In genomic region chr11:66324626-66325025, GRCh38 we compare ENCODE assay signal across 1 cellular context.
TF ChIP-seq lines count a peak whose summit lies in the region.

No MANE protein-coding gene starts in this region.

TF ChIP-seq in H1, 55 proteins besides CTCF, POLR2A, EP300 and RAD21:
- TF ChIP-seq MAFK (IDR thresholded peaks at IDR 0.05; ENCODE audit: low read depth, low read length) (no peak), ASH2L (IDR thresholded peaks at IDR 0.05; ENCODE audit: low read length) (peak; percentile 37), RFX5 (IDR thresholded peaks at IDR 0.05; ENCODE audit: borderline replicate concordance, low read depth, low read length) (no peak), SP1 (IDR thresholded peaks at IDR 0.05; ENCODE audit: low read depth, low read length) (no peak), ATF3 (IDR thresholded peaks at IDR 0.05; ENCODE audit: insufficient read depth, low read depth, low read length) (no peak), NRF1 (IDR thresholded peaks at IDR 0.05; ENCODE audit: low read depth, low read length) (no peak)
